8 cellular contexts compared by ENCODE assay signal in the genomic region with DNA sequence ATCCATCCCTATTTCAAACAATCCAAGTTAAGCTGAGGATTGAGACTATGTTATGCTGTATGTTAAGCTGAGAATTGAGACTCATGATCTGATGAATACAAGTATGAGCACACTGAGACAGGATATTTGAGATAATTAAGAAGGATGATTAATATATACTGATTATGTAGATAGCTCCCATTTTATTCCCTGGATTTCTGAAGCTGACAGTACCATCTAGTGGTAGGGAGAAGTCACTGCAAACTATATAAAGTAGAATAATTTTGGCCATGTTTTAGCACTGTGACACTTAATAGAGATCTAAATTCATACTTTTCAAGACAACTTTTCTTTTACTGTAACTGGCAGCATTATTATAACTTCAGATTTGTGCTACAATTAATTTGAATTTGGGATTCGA. TPM values are rescaled to one million over a fixed set of nuclear protein-coding genes. Genes with fewer than 3 reads are reported as not detected.
A peak's percentile ranks its signal among the peaks of the same experiment; 100 is the strongest.
DNase-seq lines count a peak whose midpoint lies in the region; ATAC-seq and TF ChIP-seq lines count a peak whose summit lies in the region.

No MANE protein-coding gene starts in this region.

- in situ Hi-C loops in transverse colon (cut with MboI; ENCODE audit: low pct_ligation_motif_present in 1 of 4, low pct_unique_long_range_greater_than_20kb in 1 of 4, low sequenced_read_pairs in 3 of 4): no loop called here

- H3K9me3 ChIP-seq in cardiac muscle cell (ENCODE audit: low read depth) (no peaks in the 10 kb centered on the region), right cardiac atrium (ENCODE audit: control insufficient read depth, low read length) (no peaks in the 10 kb centered on the region), transverse colon (no peaks in the 10 kb centered on the region)

- H3K36me3 ChIP-seq in cardiac muscle cell (peaks cover 24% of the 10 kb centered on the region), transverse colon (no peaks in the 10 kb centered on the region)

- 92% methylated on average over 1 of the region's 1 CpG for WGBS in right cardiac atrium
- WGBS in transverse colon (ENCODE audit: low coverage in 1 of 2), 2 donors: 50% methylated on average over 1 of the region's 1 CpG; no CpG with 5 or more reads in 1 of the 2 donors

- no peak for TF ChIP-seq POLR2A in transverse colon (IDR thresholded peaks at IDR 0.05)

- TF ChIP-seq CTCF in cardiac muscle cell (IDR thresholded peaks at IDR 0.05; ENCODE audit: low read depth, low read length) (peak; percentile 63), transverse colon (IDR thresholded peaks at IDR 0.05) (peak; percentile 38 to 70 (median 46))

- H3K4me1 ChIP-seq in cardiac muscle cell (ENCODE audit: low read depth) (no peaks in the 10 kb centered on the region), right cardiac atrium (ENCODE audit: control insufficient read depth, insufficient read depth, low read length) (no peaks in the 10 kb centered on the region), transverse colon (no peaks in the 10 kb centered on the region)

- H3K4me3 ChIP-seq in cardiac muscle cell: no peak overlapping the region
- no peak overlapping the region for H3K4me3 ChIP-seq in right cardiac atrium (ENCODE audit: low read length)
- no peak overlapping the region for H3K4me3 ChIP-seq in transverse colon

- ATAC-seq in right cardiac atrium: no peak
- ATAC-seq in GM18867 (IDR thresholded peaks at IDR 0.05; ENCODE audit: unreplicated experiment): no peak

- H3K27me3 ChIP-seq in cardiac muscle cell (no peaks in the 10 kb centered on the region), right cardiac atrium (ENCODE audit: control insufficient read depth, insufficient read depth) (no peaks in the 10 kb centered on the region), transverse colon (no peaks in the 10 kb centered on the region)

- DNase-seq in cardiac muscle cell (ENCODE audit: low read depth in 1 of 2, low spot score in 1 of 2): peak; percentile 10 to 12
- no peak for DNase-seq in right cardiac atrium
- peak; percentile 19 for DNase-seq in OCI-M1 (lab: John Stamatoyannopoulos, UW)
- peak; percentile 24 for DNase-seq in fibroblast of peridontal ligament (ENCODE audit: extremely low read depth)
- no peak for DNase-seq in transverse colon
- no peak for DNase-seq in NCI-H128 (lab: John Stamatoyannopoulos, UW; ENCODE audit: unreplicated experiment)
- no peak for DNase-seq in NK-92 treated with Interleukin-12 subunit alpha and Interleukin-12 subunit beta, amount 100 ng/mL, for 24 hours (lab: John Stamatoyannopoulos, UW)

- TF ChIP-seq EP300 in transverse colon (IDR thresholded peaks at IDR 0.05; ENCODE audit: low read depth): no peak

- H3K27ac ChIP-seq in cardiac muscle cell (no peak overlapping the region), right cardiac atrium (ENCODE audit: low read length) (no peak overlapping the region), transverse colon (no peak overlapping the region)

- intact Hi-C loops in right cardiac atrium (cut with DNase I): no loop called here
- intact Hi-C loops in transverse colon (cut with DNase I; ENCODE audit: low total_unique reads): no loop called here

RNA-seq across cellular contexts. Expression of gene PHF6, which starts 23.1 kb away (rescaled TPM):
- total RNA-seq in cardiac muscle cell (44.6 and 59.7 TPM in 2 replicates), right cardiac atrium (10 to 100 TPM in 3 of 4 donors, 1 to 10 TPM in 1; 9.2 to 12.6 (median 11.6) TPM), transverse colon (10 to 100 TPM in 3 of 4 donors, 1 to 10 TPM in 1; 6.7 to 15.9 (median 12.0) TPM)
- polyA plus RNA-seq in cardiac muscle cell (51.0 and 81.1 TPM in 2 replicates), right cardiac atrium (5.3 TPM)

Comparison
In these comparisons a context has a peak if more than half of its experiments do, and no peak if none do; other contexts are left out.
1. DNase-seq: peak in cardiac muscle cell (2 of 2), OCI-M1 (single experiment) and fibroblast of peridontal ligament (single experiment); none in right cardiac atrium (0 of 3), transverse colon (single experiment), NCI-H128 (single experiment) and NK-92 treated with Interleukin-12 subunit alpha and Interleukin-12 subunit beta, amount 100 ng/mL, for 24 hours (single experiment).